In the genomic region with DNA sequence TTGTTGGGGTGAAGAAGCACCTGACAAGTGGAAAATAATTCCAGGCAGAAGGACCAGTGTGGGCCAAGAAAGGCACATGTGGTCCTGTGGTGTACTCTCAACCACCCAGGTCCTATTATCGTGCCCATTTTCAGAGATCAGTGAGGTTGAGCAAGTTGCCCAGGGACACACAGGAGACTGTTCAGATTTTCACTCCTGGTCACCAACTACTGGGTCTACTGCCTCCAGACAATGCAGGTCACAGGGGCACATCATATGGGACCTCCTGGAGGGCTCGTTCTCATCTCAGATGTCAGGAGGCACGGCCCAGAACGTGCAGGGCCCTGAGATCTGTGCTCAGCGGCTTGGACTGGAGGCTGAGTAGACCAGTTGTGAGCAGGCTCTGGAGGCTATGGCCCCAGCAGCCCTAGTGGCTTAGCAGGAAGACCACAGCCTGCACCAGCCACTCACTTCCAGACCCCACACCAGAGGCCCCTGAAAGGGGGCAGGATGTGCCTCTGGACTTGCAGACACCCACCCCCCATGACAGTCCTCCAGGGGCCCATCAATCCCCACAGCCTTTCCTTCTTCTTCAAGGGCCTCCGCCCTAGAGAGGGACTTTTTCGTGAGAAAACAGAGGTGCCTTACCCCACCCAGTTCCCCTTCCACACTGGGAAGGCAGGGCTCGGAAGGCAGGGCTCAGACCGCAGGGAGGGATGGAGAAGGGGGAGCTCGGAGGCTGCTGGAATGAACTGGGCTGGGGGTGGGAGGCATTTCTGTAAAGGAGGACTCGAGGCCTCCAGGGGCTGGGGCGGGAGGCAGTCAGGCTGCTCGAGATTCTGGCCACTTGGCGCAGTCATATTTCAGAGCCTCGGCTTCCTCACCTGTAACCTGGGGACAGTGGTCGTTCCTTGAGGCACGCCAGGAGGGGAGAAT, we compare ENCODE assay signal across 12 cellular contexts.
A peak's percentile ranks its signal among the peaks of the same experiment; 100 is the strongest.
DNase-seq lines count a peak whose midpoint lies in the region; ATAC-seq, FAIRE-seq and TF ChIP-seq lines count a peak whose summit lies in the region.
"Had no signal": no experiment of that assay in that cellular context is flagged by ENCODE, and none has a peak within 500 bp of the region (broad histone marks: within the 10 kb centered on the region; RNA-seq: fewer than 3 reads in every experiment).

No MANE protein-coding gene starts in this region.

- H3K36me3 ChIP-seq in right atrium auricular region (no peaks in the 10 kb centered on the region), small intestine (ENCODE audit: control insufficient read depth in 2 of 2, insufficient read depth in 2 of 2, low read length in 2 of 2) (no peaks in the 10 kb centered on the region)

- in situ Hi-C loops in astrocyte of the spinal cord (cut with HindIII; ENCODE audit: low sequenced_read_pairs) = no loop called here

- CTCF ChIA-PET in AG04449 (lab: Yijun Ruan, JAX) = interaction anchor here (0.6 kb wide), 1 partner anchor 124 kb away, joined by 3 read pairs; no protein-coding TSS in a partner anchor

- no peak for DNase-seq in AG04449 (ENCODE audit: low read depth, low spot score)
- no peak for DNase-seq in astrocyte of the spinal cord (ENCODE audit: low read depth, low spot score)
- DNase-seq in right atrium auricular region (ENCODE audit: low spot score) = no peak
- no peak for DNase-seq in skeletal muscle cell (ENCODE audit: low read depth)
- DNase-seq in NK-92 treated with Interleukin-12 subunit alpha and Interleukin-12 subunit beta, amount 100 ng/mL, for 24 hours (lab: John Stamatoyannopoulos, UW) = no peak
- DNase-seq in small intestine = no peak
- no peak for DNase-seq in nucleus accumbens (lab: John Stamatoyannopoulos, UW)
- DNase-seq: activated T-cell treated with anti-CD3 and anti-CD28 coated beads for 4 hours, NCI-H1694 had no signal

- 68 to 87% (median 82%) methylated on average over 17 of the region's 17 CpGs for WGBS in small intestine, 3 donors

- POLR2A ChIA-PET in AG04449 (lab: Yijun Ruan, JAX) = no interaction called here

- H3K27me3 ChIP-seq in right atrium auricular region (no peaks in the 10 kb centered on the region), small intestine (ENCODE audit: control insufficient read depth in 2 of 2, insufficient read depth in 2 of 2, low read length in 2 of 2) (no peaks in the 10 kb centered on the region)

- H3K9me3 ChIP-seq in right atrium auricular region (no peaks in the 10 kb centered on the region), small intestine (ENCODE audit: control insufficient read depth, low read depth) (no peaks in the 10 kb centered on the region)

- FAIRE-seq in small intestine (lab: Jason Lieb, UNC) = no peak
- FAIRE-seq: endometrium, GM12891 had no signal

- no peak for TF ChIP-seq CTCF in AG04449 (IDR thresholded peaks at IDR 0.05; ENCODE audit: insufficient read depth, low read length, missing control alignments)
- TF ChIP-seq CTCF in astrocyte of the spinal cord (IDR thresholded peaks at IDR 0.05; ENCODE audit: low read depth, low read length) = no peak
- no peak for TF ChIP-seq CTCF in right atrium auricular region (IDR thresholded peaks at IDR 0.05)

- H3K4me1 ChIP-seq in right atrium auricular region (peaks cover 0 to 46% of the 10 kb centered on the region in 2 donors), small intestine (ENCODE audit: control insufficient read depth in 2 of 2, insufficient read depth in 1 of 2, low read depth in 1 of 2, low read length in 1 of 2) (peaks cover 0 to 2% of the 10 kb centered on the region in 2 donors)

- peak overlapping the region; percentile 36 for H3K4me3 ChIP-seq in AG04449 (ENCODE audit: low read depth, low read length)
- H3K4me3 ChIP-seq in astrocyte of the spinal cord (ENCODE audit: low read depth, low read length) = peak overlapping the region; percentile 23
- peak overlapping the region in 1 of 2 donors; percentile 27 for H3K4me3 ChIP-seq in right atrium auricular region
- H3K4me3 ChIP-seq in skeletal muscle cell (ENCODE audit: low read depth, low read length) = peak overlapping the region; percentile 31
- no peak overlapping the region for H3K4me3 ChIP-seq in small intestine (ENCODE audit: low read depth in 1 of 2, low read length in 2 of 2)

- H3K27ac ChIP-seq in right atrium auricular region (peak overlapping the region; percentile 38 to 64), small intestine (ENCODE audit: low read depth in 1 of 2, low read length in 1 of 2) (peak overlapping the region in 1 of 2 donors; percentile 61)

- no peak for ATAC-seq in GM18517 (IDR thresholded peaks at IDR 0.05; ENCODE audit: unreplicated experiment)

Comparison
In these comparisons a context has a peak if more than half of its experiments do, and no peak if none do; other contexts are left out.
1. H3K4me3 ChIP-seq: peak in AG04449 (single experiment), astrocyte of the spinal cord (single experiment) and skeletal muscle cell (single experiment); none in small intestine (0 of 2).